In genomic region chr4:184282895-184283654, GRCh38 we compare ENCODE assay signal across 1 cellular context.
TF ChIP-seq lines count a peak whose summit lies in the region.

No MANE protein-coding gene starts in this region.

TF ChIP-seq in GM12878, 131 proteins besides CTCF, POLR2A, EP300 and RAD21 (continued from another document):
- TF ChIP-seq, protein P1, sequence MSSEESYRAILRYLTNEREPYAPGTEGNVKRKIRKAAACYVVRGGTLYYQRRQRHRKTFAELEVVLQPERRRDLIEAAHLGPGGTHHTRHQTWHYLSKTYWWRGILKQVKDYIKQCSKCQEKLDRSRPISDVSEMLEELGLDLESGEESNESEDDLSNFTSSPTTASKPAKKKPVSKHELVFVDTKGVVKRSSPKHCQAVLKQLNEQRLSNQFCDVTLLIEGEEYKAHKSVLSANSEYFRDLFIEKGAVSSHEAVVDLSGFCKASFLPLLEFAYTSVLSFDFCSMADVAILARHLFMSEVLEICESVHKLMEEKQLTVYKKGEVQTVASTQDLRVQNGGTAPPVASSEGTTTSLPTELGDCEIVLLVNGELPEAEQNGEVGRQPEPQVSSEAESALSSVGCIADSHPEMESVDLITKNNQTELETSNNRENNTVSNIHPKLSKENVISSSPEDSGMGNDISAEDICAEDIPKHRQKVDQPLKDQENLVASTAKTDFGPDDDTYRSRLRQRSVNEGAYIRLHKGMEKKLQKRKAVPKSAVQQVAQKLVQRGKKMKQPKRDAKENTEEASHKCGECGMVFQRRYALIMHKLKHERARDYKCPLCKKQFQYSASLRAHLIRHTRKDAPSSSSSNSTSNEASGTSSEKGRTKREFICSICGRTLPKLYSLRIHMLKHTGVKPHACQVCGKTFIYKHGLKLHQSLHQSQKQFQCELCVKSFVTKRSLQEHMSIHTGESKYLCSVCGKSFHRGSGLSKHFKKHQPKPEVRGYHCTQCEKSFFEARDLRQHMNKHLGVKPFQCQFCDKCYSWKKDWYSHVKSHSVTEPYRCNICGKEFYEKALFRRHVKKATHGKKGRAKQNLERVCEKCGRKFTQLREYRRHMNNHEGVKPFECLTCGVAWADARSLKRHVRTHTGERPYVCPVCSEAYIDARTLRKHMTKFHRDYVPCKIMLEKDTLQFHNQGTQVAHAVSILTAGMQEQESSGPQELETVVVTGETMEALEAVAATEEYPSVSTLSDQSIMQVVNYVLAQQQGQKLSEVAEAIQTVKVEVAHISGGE (CRISPR knock-in tag; IDR thresholded peaks at IDR 0.05) = no peak
- TF ChIP-seq YY1 (IDR thresholded peaks at IDR 0.05; ENCODE audit: low read depth, low read length) (peak; percentile 94), WRNIP1 (IDR thresholded peaks at IDR 0.05; ENCODE audit: borderline replicate concordance, low read depth, low read length) (no peak)
